19 cellular contexts compared by ENCODE assay signal in the genomic region with DNA sequence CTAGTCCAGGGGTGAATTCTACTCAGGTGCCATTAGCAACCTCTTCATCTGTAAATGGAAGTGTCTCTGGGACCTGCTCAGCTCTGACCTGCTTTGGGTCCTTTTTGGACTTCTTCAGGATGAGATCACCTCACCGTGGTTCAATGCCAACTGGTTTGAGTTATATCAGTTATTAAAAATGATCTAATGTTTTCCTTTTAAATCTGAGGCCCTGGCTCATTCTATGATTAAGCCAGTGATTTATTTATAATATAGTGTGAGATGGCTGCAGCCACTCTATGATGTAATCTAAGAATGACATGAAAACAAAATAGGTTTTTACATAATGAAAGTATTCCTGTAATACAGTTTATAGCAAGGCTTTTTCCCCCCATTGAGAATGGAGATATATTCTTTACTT.
DNase-seq lines count a peak whose midpoint lies in the region; ATAC-seq and TF ChIP-seq lines count a peak whose summit lies in the region.
"Had no signal": no experiment of that assay in that cellular context is flagged by ENCODE, and none has a peak within 500 bp of the region (broad histone marks: within the 10 kb centered on the region; RNA-seq: fewer than 3 reads in every experiment).

No MANE protein-coding gene starts in this region.

- peaks cover 69% of the 10 kb centered on the region for H3K4me1 Mint-ChIP-seq in chondrocyte (ENCODE audit: low read depth)

- intact Hi-C loops in mammary epithelial cell (cut with micrococcal nuclease), result no loop called here
- intact Hi-C loops in breast epithelium (cut with DNase I; ENCODE audit: low total_unique reads), result no loop called here
- intact Hi-C loops in aorta (cut with DNase I), result no loop called here

- H3K36me3 Mint-ChIP-seq in chondrocyte (ENCODE audit: low read depth), result peaks cover 15% of the 10 kb centered on the region

- BruUV-seq in mammary epithelial cell (replicated peaks; lab: Mats Ljungman, UMichigan), result no TSS peak

- 0% methylated on average over 1 of the region's 1 CpG for WGBS in mammary epithelial cell (ENCODE audit: low coverage, missing lambda C conversion rate)
- 0 to 7% methylated on average over 1 of the region's 1 CpG for WGBS in aorta, 2 donors

- peak; percentile 49 for ATAC-seq in aorta (ENCODE audit: low FRiP score)
- ATAC-seq: left lobe of liver had no signal

- no peak for TF ChIP-seq CTCF in mammary epithelial cell (conservative IDR thresholded peaks at IDR 0.05 in 1 of 2, IDR thresholded peaks at IDR 0.05 in 1 of 2; ENCODE audit: extremely low read depth in 1 of 2, insufficient read depth in 1 of 2, low read depth in 1 of 2, low read length in 2 of 2)
- no peak for TF ChIP-seq CTCF in breast epithelium (IDR thresholded peaks at IDR 0.05)
- TF ChIP-seq CTCF in chondrocyte (IDR thresholded peaks at IDR 0.05), result no peak

- H3K4me3 ChIP-seq in mammary epithelial cell (replicated peaks in 1 of 3; ENCODE audit: insufficient read depth in 1 of 3, low read depth in 2 of 3, low read length in 3 of 3) (no peak overlapping the region), breast epithelium (no peak overlapping the region), muscle layer of colon (ENCODE audit: low read depth in 1 of 2, low read length in 2 of 2) (no peak overlapping the region), aorta (ENCODE audit: low read length in 2 of 2) (no peak overlapping the region)
- H3K4me3 ChIP-seq: SK-N-MC, suprapubic skin had no signal

- H3K9me3 ChIP-seq in mammary epithelial cell (replicated peaks; ENCODE audit: insufficient read depth, low read length), result no peaks in the 10 kb centered on the region
- no peaks in the 10 kb centered on the region for H3K9me3 ChIP-seq in breast epithelium
- H3K9me3 ChIP-seq in muscle layer of colon (ENCODE audit: low read length), result no peaks in the 10 kb centered on the region
- H3K9me3 ChIP-seq in aorta (ENCODE audit: control insufficient read depth, low read length), result no peaks in the 10 kb centered on the region
- H3K9me3 ChIP-seq: suprapubic skin had no signal

- H2AFZ ChIP-seq in mammary epithelial cell (ENCODE audit: low read depth, low read length), result no peak overlapping the region

- no peak overlapping the region for H3K9ac ChIP-seq in mammary epithelial cell (ENCODE audit: insufficient read depth, low read length)
- H3K9ac ChIP-seq in muscle layer of colon (ENCODE audit: low read length), result no peak overlapping the region

- H3K4me1 ChIP-seq in mammary epithelial cell (ENCODE audit: insufficient read depth, low read length), result peaks cover 8% of the 10 kb centered on the region
- no peaks in the 10 kb centered on the region for H3K4me1 ChIP-seq in breast epithelium
- H3K4me1 ChIP-seq in muscle layer of colon (ENCODE audit: insufficient read depth, low read length), result peaks cover 63% of the 10 kb centered on the region
- peaks cover 15 to 21% of the 10 kb centered on the region in 2 donors for H3K4me1 ChIP-seq in aorta (ENCODE audit: control insufficient read depth in 1 of 2, insufficient read depth in 2 of 2, low read length in 2 of 2)
- H3K4me1 ChIP-seq: suprapubic skin had no signal

- dilution Hi-C loops in mammary epithelial cell (cut with HindIII; ENCODE audit: low sequenced_read_pairs), result no loop called here

- peaks cover 58% of the 10 kb centered on the region for H3K79me2 ChIP-seq in mammary epithelial cell (ENCODE audit: insufficient read depth, low read length)

- in situ Hi-C loops in mammary epithelial cell (cut with MboI; ENCODE audit: low sequenced_read_pairs in 2 of 2), result no loop called here

- H3K27me3 ChIP-seq in mammary epithelial cell (ENCODE audit: insufficient read depth, low read length) (no peaks in the 10 kb centered on the region), breast epithelium (no peaks in the 10 kb centered on the region), muscle layer of colon (ENCODE audit: control insufficient read depth in 1 of 2, insufficient read depth in 2 of 2, low read length in 2 of 2) (no peaks in the 10 kb centered on the region), aorta (ENCODE audit: control insufficient read depth in 1 of 2, insufficient read depth in 2 of 2, low read length in 1 of 2) (no peaks in the 10 kb centered on the region)
- H3K27me3 ChIP-seq: suprapubic skin had no signal

- no peak overlapping the region for H3K4me2 ChIP-seq in mammary epithelial cell (ENCODE audit: insufficient read depth, low read depth, low read length)

- H3K4me3 Mint-ChIP-seq in chondrocyte (ENCODE audit: unreplicated experiment), result no peak overlapping the region
- H3K4me3 Mint-ChIP-seq: activated CD4-positive, alpha-beta T cell treated with anti-CD3 and anti-CD28 coated beads, Interleukin-2, amount 10 ng/mL, durations not matched to agents 24 days and 14 days; activated naive CD8-positive, alpha-beta T cell had no signal

- H4K20me1 ChIP-seq in mammary epithelial cell (ENCODE audit: insufficient read depth, low read length), result no peaks in the 10 kb centered on the region

- DNase-seq in mammary epithelial cell (peak; percentile 21), breast epithelium (ENCODE audit: low spot score in 2 of 2) (no peak), chondrocyte (ENCODE audit: low spot score) (no peak), aorta (no peak), HT-29 (ENCODE audit: low spot score) (no peak), NAMALWA (ENCODE audit: low spot score) (no peak)
- DNase-seq in stimulated activated naive CD4-positive, alpha-beta T cell (lab: John Stamatoyannopoulos, UW), result no peak
- DNase-seq: activated CD4-positive, alpha-beta T cell treated with anti-CD3 and anti-CD28 coated beads, Interleukin-2, amount 10 ng/mL, durations not matched to agents 24 days and 14 days; activated T-cell treated with anti-CD3 and anti-CD28 coated beads for 4 hours; cerebellar nuclear complex; hippocampal formation; KBM-7; NCI-H146 had no signal

- peak overlapping the region; percentile 94 for H3K27ac Mint-ChIP-seq in chondrocyte (ENCODE audit: unreplicated experiment)
- H3K27ac Mint-ChIP-seq: activated CD4-positive, alpha-beta T cell treated with anti-CD3 and anti-CD28 coated beads, Interleukin-2, amount 10 ng/mL, durations not matched to agents 24 days and 14 days; activated naive CD8-positive, alpha-beta T cell had no signal

- H3K9me3 Mint-ChIP-seq in chondrocyte (ENCODE audit: low read depth), result no peaks in the 10 kb centered on the region

- no peaks in the 10 kb centered on the region for H3K27me3 Mint-ChIP-seq in chondrocyte (ENCODE audit: low read depth)
- H3K27me3 Mint-ChIP-seq: activated CD4-positive, alpha-beta T cell treated with anti-CD3 and anti-CD28 coated beads, Interleukin-2, amount 10 ng/mL, durations not matched to agents 24 days and 14 days; activated naive CD8-positive, alpha-beta T cell had no signal

- CTCF ChIA-PET in mammary epithelial cell (lab: Charles Lee; ENCODE audit: low non-redundant PET), result no interaction called here

- H3K27ac ChIP-seq in mammary epithelial cell (ENCODE audit: insufficient read depth, low read depth, low read length) (no peak overlapping the region), breast epithelium (no peak overlapping the region), muscle layer of colon (ENCODE audit: low read depth, low read length) (peak overlapping the region; percentile 68), aorta (ENCODE audit: low read depth in 1 of 2, low read length in 2 of 2) (peak overlapping the region in 1 of 2 donors; percentile 71)
- H3K27ac ChIP-seq: 22Rv1, SK-N-MC, suprapubic skin had no signal

- H3K36me3 ChIP-seq in mammary epithelial cell (ENCODE audit: insufficient read depth, low read length) (peaks cover 3% of the 10 kb centered on the region), breast epithelium (no peaks in the 10 kb centered on the region), muscle layer of colon (ENCODE audit: insufficient read depth, low read length) (peaks cover 2% of the 10 kb centered on the region), aorta (ENCODE audit: control insufficient read depth in 1 of 2, insufficient read depth in 2 of 2, low read length in 1 of 2) (no peaks in the 10 kb centered on the region)
- H3K36me3 ChIP-seq: suprapubic skin had no signal

- TF ChIP-seq POLR2A in breast epithelium (IDR thresholded peaks at IDR 0.05), result no peak
